ENCODE assay signal across 9 cellular contexts in genomic region chr2:130728007-130728454, GRCh38. TPM values are rescaled to one million over a fixed set of nuclear protein-coding genes. Genes with fewer than 3 reads are reported as not detected.
DNase-seq lines count a peak whose midpoint lies in the region; ATAC-seq and TF ChIP-seq lines count a peak whose summit lies in the region.
"Had no signal": no experiment of that assay in that cellular context is flagged by ENCODE, and none has a peak within 500 bp of the region (broad histone marks: within the 10 kb centered on the region; RNA-seq: fewer than 3 reads in every experiment).

No MANE protein-coding gene starts in this region.

- H3K4me3 Mint-ChIP-seq in activated CD4-positive, alpha-beta T cell treated with anti-CD3 and anti-CD28 coated beads, Interleukin-2, amount 10 ng/mL, durations not matched to agents 24 days and 14 days, result peak overlapping the region; percentile 81

- H3K36me3 Mint-ChIP-seq in activated CD4-positive, alpha-beta T cell treated with anti-CD3 and anti-CD28 coated beads, Interleukin-2, amount 10 ng/mL, durations not matched to agents 24 days and 14 days (ENCODE audit: low read depth), result no peaks in the 10 kb centered on the region

- peak; percentile 80 for DNase-seq in activated CD4-positive, alpha-beta T cell treated with anti-CD3 and anti-CD28 coated beads, Interleukin-2, amount 10 ng/mL, durations not matched to agents 24 days and 14 days
- DNase-seq in fibroblast of villous mesenchyme (ENCODE audit: low read depth), result no peak
- no peak for DNase-seq in retinal pigment epithelial cell (ENCODE audit: low read depth)
- no peak for DNase-seq in activated gamma-delta T cell treated with Interleukin-2 at 50 U/mL for 16 hours
- no peak for DNase-seq in NAMALWA (ENCODE audit: low spot score)
- DNase-seq in SW 1271 (lab: John Stamatoyannopoulos, UW), result no peak

- peaks cover 3% of the 10 kb centered on the region for H3K4me1 Mint-ChIP-seq in activated CD4-positive, alpha-beta T cell treated with anti-CD3 and anti-CD28 coated beads, Interleukin-2, amount 10 ng/mL, durations not matched to agents 24 days and 14 days

- H3K27ac Mint-ChIP-seq in activated CD4-positive, alpha-beta T cell treated with anti-CD3 and anti-CD28 coated beads, Interleukin-2, amount 10 ng/mL, durations not matched to agents 24 days and 14 days, result no peak overlapping the region

- peak overlapping the region; percentile 64 for H3K4me3 ChIP-seq in fibroblast of villous mesenchyme (ENCODE audit: low read depth, low read length)
- H3K4me3 ChIP-seq in retinal pigment epithelial cell (ENCODE audit: low read length), result peak overlapping the region; percentile 61

- peak; percentile 11 for ATAC-seq in GM19035 (IDR thresholded peaks at IDR 0.05; ENCODE audit: unreplicated experiment)
- ATAC-seq in HG03196 (IDR thresholded peaks at IDR 0.05; ENCODE audit: unreplicated experiment), result peak; percentile 10

- TF ChIP-seq CTCF in fibroblast of villous mesenchyme (IDR thresholded peaks at IDR 0.05; ENCODE audit: insufficient read depth, low read depth, low read length) (no peak), retinal pigment epithelial cell (conservative IDR thresholded peaks at IDR 0.05; ENCODE audit: low read depth, low read length) (no peak)

- peaks cover 13% of the 10 kb centered on the region for H3K27me3 Mint-ChIP-seq in activated CD4-positive, alpha-beta T cell treated with anti-CD3 and anti-CD28 coated beads, Interleukin-2, amount 10 ng/mL, durations not matched to agents 24 days and 14 days

- intact Hi-C loops in activated CD4-positive, alpha-beta T cell treated with anti-CD3 and anti-CD28 coated beads, Interleukin-2, amount 10 ng/mL, durations not matched to agents 24 days and 14 days (cut with micrococcal nuclease), result no loop called here

- H3K9me3 Mint-ChIP-seq in activated CD4-positive, alpha-beta T cell treated with anti-CD3 and anti-CD28 coated beads, Interleukin-2, amount 10 ng/mL, durations not matched to agents 24 days and 14 days, result no peaks in the 10 kb centered on the region

RNA-seq across cellular contexts. Expression of gene GPR148, which starts 0.8 kb away (rescaled TPM):
- not detected in 2 replicates for total RNA-seq in activated CD4-positive, alpha-beta T cell treated with anti-CD3 and anti-CD28 coated beads, Interleukin-2, amount 10 ng/mL, durations not matched to agents 24 days and 14 days
- not detected in 2 replicates for total RNA-seq in fibroblast of villous mesenchyme
- total RNA-seq: T-helper 1 cell treated with Interleukin-12 subunit alpha and Interleukin-12 subunit beta and Interleukin-4 antibody, amounts not matched to agents 30 ng/mL and 1 ng/mL, for 36 hours had no signal

RNA-seq across cellular contexts. Expression of gene AMER3, which starts 27.3 kb away (rescaled TPM):
- not detected in 2 replicates for total RNA-seq in activated CD4-positive, alpha-beta T cell treated with anti-CD3 and anti-CD28 coated beads, Interleukin-2, amount 10 ng/mL, durations not matched to agents 24 days and 14 days
- total RNA-seq in fibroblast of villous mesenchyme, result not detected in 2 replicates
- total RNA-seq: T-helper 1 cell treated with Interleukin-12 subunit alpha and Interleukin-12 subunit beta and Interleukin-4 antibody, amounts not matched to agents 30 ng/mL and 1 ng/mL, for 36 hours had no signal
